ENCODE assay signal across 8 cellular contexts in the genomic region with DNA sequence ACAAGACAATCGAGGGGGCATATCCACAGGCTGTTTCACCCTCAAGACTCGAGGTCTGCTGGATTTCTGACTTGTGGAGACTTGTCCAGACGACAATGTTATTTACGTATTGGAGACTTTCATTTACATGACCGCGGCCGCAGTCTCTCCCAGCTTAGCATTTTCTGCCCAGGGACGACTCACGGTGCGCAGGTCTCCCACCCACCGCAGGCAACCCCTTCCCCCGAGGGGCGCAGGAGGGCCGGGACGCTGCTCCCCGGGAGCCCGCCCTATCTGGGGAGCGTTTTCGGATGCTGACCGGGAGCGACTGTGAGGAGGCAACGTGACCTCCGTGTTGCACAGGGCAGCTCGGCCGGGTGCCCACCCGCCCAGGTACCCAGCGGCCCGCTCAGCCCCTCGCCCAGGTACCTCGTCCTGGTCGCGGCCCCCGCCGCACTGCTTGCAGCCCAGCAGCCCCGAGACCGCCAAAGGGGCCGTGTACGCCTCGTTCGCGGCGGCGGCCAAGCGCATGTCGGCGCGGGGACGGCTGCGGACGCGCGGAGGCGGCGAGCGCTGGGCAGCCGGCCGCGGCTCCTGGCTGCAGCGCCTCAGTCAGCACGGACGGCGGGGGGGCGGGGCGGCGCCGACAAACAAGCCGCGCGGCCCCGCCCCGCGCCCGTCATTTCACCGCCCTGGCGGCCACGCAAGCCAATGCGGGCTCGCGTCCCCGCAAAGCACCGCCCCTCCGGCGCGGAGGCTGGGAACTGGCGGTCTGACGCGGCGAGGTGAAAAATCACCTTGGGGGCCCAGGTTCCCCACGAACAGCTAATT.
DNase-seq lines count a peak whose midpoint lies in the region; ATAC-seq and TF ChIP-seq lines count a peak whose summit lies in the region.

No MANE protein-coding gene starts in this region.

- peak overlapping the region; percentile 94 for H3K4me3 Mint-ChIP-seq in nephron progenitor cell

- H3K79me2 ChIP-seq in Karpas-422 (ENCODE audit: low read length): no peaks in the 10 kb centered on the region

- H3K9me3 ChIP-seq in Karpas-422 (ENCODE audit: low read length): no peaks in the 10 kb centered on the region

- H3K27ac Mint-ChIP-seq in nephron progenitor cell: peak overlapping the region; percentile 82

- H3K36me3 Mint-ChIP-seq in nephron progenitor cell (ENCODE audit: low read depth): no peaks in the 10 kb centered on the region

- no peaks in the 10 kb centered on the region for H3K9me3 Mint-ChIP-seq in nephron progenitor cell

- peaks cover 29% of the 10 kb centered on the region for H3K4me1 Mint-ChIP-seq in nephron progenitor cell

- peak overlapping the region; percentile 73 for H3K9ac ChIP-seq in Karpas-422 (ENCODE audit: low read length)

- H3K27me3 Mint-ChIP-seq in nephron progenitor cell (ENCODE audit: low read depth, poor library complexity): peaks cover 3% of the 10 kb centered on the region

- peak overlapping the region; percentile 97 for H2AFZ ChIP-seq in Karpas-422 (ENCODE audit: low read length)

- DNase-seq in DMS53 (lab: John Stamatoyannopoulos, UW): peak; percentile 95
- DNase-seq in Karpas-422: peak; percentile 91
- peak; percentile 83 for DNase-seq in RWPE1 (ENCODE audit: low spot score)
- peak; percentile 97 for DNase-seq in activated effector memory CD4-positive, alpha-beta T cell treated with anti-CD3 and anti-CD28 coated beads, Interleukin-2, amount 50 U/mL, for 16 hours
- peak; percentile 55 for DNase-seq in fibroblast of the conjunctiva (ENCODE audit: low read depth)
- peak; percentile 97 for DNase-seq in nephron progenitor cell
- DNase-seq in stimulated activated naive CD8-positive, alpha-beta T cell treated with anti-CD3 and anti-CD28 coated beads, Interleukin-15, Interleukin-2, amounts not matched to agents 100 U/mL and 50 U/mL, for 24 hours: peak; percentile 95

- no peak for TF ChIP-seq CTCF in RWPE1 (conservative IDR thresholded peaks at IDR 0.05; ENCODE audit: low read depth)
- TF ChIP-seq CTCF in nephron progenitor cell (IDR thresholded peaks at IDR 0.05): no peak

- peaks cover 16% of the 10 kb centered on the region for H3K4me1 ChIP-seq in Karpas-422 (ENCODE audit: low read length)

- H3K27ac ChIP-seq in Karpas-422 (ENCODE audit: low read length) (no peak overlapping the region), RWPE1 (peak overlapping the region; percentile 93)

- H3K27me3 ChIP-seq in Karpas-422 (ENCODE audit: low read length): no peaks in the 10 kb centered on the region

- CTCF ChIA-PET in RWPE1 (lab: Yijun Ruan, JAX): interaction anchor here (0.6 to 0.7 kb wide), 2 partner anchors 79 to 440 kb away, joined by 3 read pairs; no protein-coding TSS in a partner anchor

- H3K4me3 ChIP-seq in Karpas-422 (ENCODE audit: low read length): peak overlapping the region; percentile 85

- ATAC-seq in GM21825 (IDR thresholded peaks at IDR 0.05; ENCODE audit: unreplicated experiment): peak; percentile 98
- ATAC-seq in stimulated activated naive CD8-positive, alpha-beta T cell treated with anti-CD3 and anti-CD28 coated beads, Interleukin-15, Interleukin-2, amounts not matched to agents 100 U/mL and 50 U/mL, for 24 hours: peak; percentile 97

- H3K4me2 ChIP-seq in Karpas-422 (ENCODE audit: low read depth, low read length, poor library complexity, severe bottlenecking): peak overlapping the region; percentile 87

- no peaks in the 10 kb centered on the region for H3K9me2 ChIP-seq in Karpas-422 (replicated peaks; ENCODE audit: insufficient read depth, low read length)

- H3K36me3 ChIP-seq in Karpas-422 (ENCODE audit: insufficient read depth, low read length): no peaks in the 10 kb centered on the region

- POLR2A ChIA-PET in RWPE1 (lab: Yijun Ruan, JAX; ENCODE audit: low non-redundant PET): interaction anchor here (0.8 kb wide), 1 partner anchor 61 kb away, joined by 3 read pairs; no protein-coding TSS in a partner anchor

- H4K20me1 ChIP-seq in Karpas-422 (ENCODE audit: insufficient read depth, low read depth, low read length): no peaks in the 10 kb centered on the region; the same call in 1 of the 2 replicates
